Comparison of ENCODE assay signal across 24 cellular contexts in genomic region chr1:109948285-109948630, GRCh38. TPM values are rescaled to one million over a fixed set of nuclear protein-coding genes. Genes with fewer than 3 reads are reported as not detected.
DNase-seq lines count a peak whose midpoint lies in the region; ATAC-seq, FAIRE-seq and TF ChIP-seq lines count a peak whose summit lies in the region.
"Had no signal": no experiment of that assay in that cellular context is flagged by ENCODE, and none has a peak within 500 bp of the region (broad histone marks: within the 10 kb centered on the region; RNA-seq: fewer than 3 reads in every experiment).

No MANE protein-coding gene starts in this region.

- H4K20me1 ChIP-seq in PC-3 (ENCODE audit: low read length), result no peaks in the 10 kb centered on the region

- H3K36me3 ChIP-seq in PC-3 (ENCODE audit: low read depth, low read length), result no peaks in the 10 kb centered on the region
- H3K36me3 ChIP-seq in lung (ENCODE audit: control insufficient read depth in 2 of 2, insufficient read depth in 2 of 2, low read length in 2 of 2), result no peaks in the 10 kb centered on the region
- H3K36me3 ChIP-seq in upper lobe of right lung, result no peaks in the 10 kb centered on the region
- H3K36me3 ChIP-seq: SJCRH30 had no signal

- H3K4me2 ChIP-seq in PC-3 (ENCODE audit: low read length), result no peak overlapping the region; the same call in 1 of the 2 replicates

- intact Hi-C loops in PC-3 (cut with micrococcal nuclease), result loop anchor here (1.0 kb wide), 1 partner anchor 22 kb away; no protein-coding TSS in a partner anchor
- intact Hi-C loops in upper lobe of right lung (cut with DNase I), result no loop called here

- H3K4me1 ChIP-seq in PC-3 (ENCODE audit: insufficient read depth, low read length) (0 out of 2 replicates have a peak, but pooled peaks cover 6% of the 10 kb centered on the region), lung (ENCODE audit: control insufficient read depth in 2 of 2, insufficient read depth in 2 of 2, low read length in 2 of 2) (peaks cover 0 to 2% of the 10 kb centered on the region in 2 donors), upper lobe of right lung (peaks cover 8% of the 10 kb centered on the region)
- H3K4me1 ChIP-seq: SJCRH30 had no signal

- H3K27me3 ChIP-seq in PC-3 (ENCODE audit: low read length) (no peaks in the 10 kb centered on the region), lung (ENCODE audit: control insufficient read depth, insufficient read depth) (no peaks in the 10 kb centered on the region), upper lobe of right lung (no peaks in the 10 kb centered on the region)
- H3K27me3 ChIP-seq: SJCRH30 had no signal

- no peaks in the 10 kb centered on the region for H3K9me2 ChIP-seq in PC-3 (replicated peaks; ENCODE audit: low read length)

- no peak overlapping the region for H2AFZ ChIP-seq in PC-3 (ENCODE audit: low read length)
- H2AFZ ChIP-seq: GM23248 had no signal

- no peak for TF ChIP-seq CTCF in PC-3 (conservative IDR thresholded peaks at IDR 0.05; ENCODE audit: low read depth, low read length)
- TF ChIP-seq CTCF in lung (IDR thresholded peaks at IDR 0.05; ENCODE audit: control extremely low read depth, extremely low read depth), result no peak
- no peak for TF ChIP-seq CTCF in upper lobe of right lung (IDR thresholded peaks at IDR 0.05)

- no peaks in the 10 kb centered on the region for H3K79me2 ChIP-seq in PC-3 (ENCODE audit: low read length)

- H3K9me3 ChIP-seq in PC-3 (ENCODE audit: low read length) (no peaks in the 10 kb centered on the region), lung (ENCODE audit: control insufficient read depth in 2 of 2, insufficient read depth in 1 of 2, low read length in 1 of 2) (no peaks in the 10 kb centered on the region), upper lobe of right lung (no peaks in the 10 kb centered on the region)
- H3K9me3 ChIP-seq: SJCRH30 had no signal

- peak; percentile 53 for FAIRE-seq in colon (lab: Jason Lieb, UNC)

- BruUV-seq in PC-3 (replicated peaks; lab: Mats Ljungman, UMichigan), result no TSS peak

- POLR2A ChIA-PET in PC-3 (lab: Charles Lee; ENCODE audit: unreplicated experiment), result no interaction called here

- no peak overlapping the region for H3K4me3 ChIP-seq in PC-3 (ENCODE audit: low read length)
- no peak overlapping the region for H3K4me3 ChIP-seq in lung
- H3K4me3 ChIP-seq in upper lobe of right lung, result no peak overlapping the region
- H3K4me3 ChIP-seq: GM23248, SJCRH30 had no signal

- no peaks in the 10 kb centered on the region for H3F3A ChIP-seq in PC-3 (ENCODE audit: low read length, unreplicated experiment)

- CTCF ChIA-PET in PC-3 (lab: Charles Lee), result interaction anchor here (0.5 kb wide), 1 partner anchor 296 kb away, joined by 3 read pairs; no protein-coding TSS in a partner anchor

- H3K9ac ChIP-seq in PC-3 (ENCODE audit: low read length), result no peak overlapping the region
- H3K9ac ChIP-seq: GM23248 had no signal

- ATAC-seq in PC-3, result peak; percentile 42
- peak; percentile 19 for ATAC-seq in lung (ENCODE audit: insufficient read depth, low FRiP score)
- no peak for ATAC-seq in upper lobe of right lung
- no peak for ATAC-seq in GM19035 (IDR thresholded peaks at IDR 0.05; ENCODE audit: unreplicated experiment)
- ATAC-seq in HG03378 (IDR thresholded peaks at IDR 0.05; ENCODE audit: unreplicated experiment), result no peak
- ATAC-seq: activated T-cell treated with anti-CD3 and anti-CD28 coated beads, Interleukin-2, amount 50 U/mL, for 4 hours; effector memory CD8-positive, alpha-beta T cell; natural killer cell treated with Interleukin-12 subunit alpha and Interleukin-12 subunit beta and Interleukin-15 and Interleukin-18, amount 100 ng/mL, for 72 hours had no signal

- H3K27ac ChIP-seq in PC-3 (ENCODE audit: low read length) (no peak overlapping the region), lung (ENCODE audit: low read depth in 1 of 2, low read length in 1 of 2) (no peak overlapping the region), upper lobe of right lung (peak overlapping the region; percentile 75)
- H3K27ac ChIP-seq: GM23248, SJCRH30 had no signal

- peak; percentile 7 for DNase-seq in PC-3
- no peak for DNase-seq in lung (ENCODE audit: low spot score)
- DNase-seq in upper lobe of right lung, result no peak
- DNase-seq in activated CD4-positive, alpha-beta T cell treated with anti-CD3 and anti-CD28 coated beads for 1 hour, result no peak
- DNase-seq: activated B cell treated with CpG ODN at 0.5 μM for 24 hours; activated T-cell treated with anti-CD3 and anti-CD28 coated beads, Interleukin-2, amount 50 U/mL, for 4 hours; C1 segment of cervical spinal cord; caudate nucleus; COR-L47; DND-41; effector memory CD8-positive, alpha-beta T cell; GF-D8; GM23248; KG1; left ventricle myocardium superior; NCI-H1092 treated with DMSO at 0.1 percent for 48 hours; NCI-H187; RPMI8226; SJCRH30; stimulated activated CD4-positive, alpha-beta T cell treated with anti-CD3 and anti-CD28 coated beads, Interleukin-2, amount 100 ng/mL, for 24 hours had no signal

RNA-seq across cellular contexts. Expression of gene AHCYL1, which starts 36.3 kb away (rescaled TPM):
- 35.8 and 40.9 TPM in 2 replicates for total RNA-seq in PC-3 (2014; rRNA removed)
- total RNA-seq in lung, result 10 to 100 TPM; 65.8 to 77.7 TPM
- 10 to 100 TPM; 44.4 to 46.8 TPM for polyA plus RNA-seq in lung
- 91.7 TPM for total RNA-seq in upper lobe of right lung

RNA-seq across cellular contexts. Expression of gene CSF1, which starts 37.6 kb away (rescaled TPM):
- total RNA-seq in PC-3 (2014; rRNA removed), result 2.0 and 4.1 TPM in 2 replicates
- 10 to 100 TPM; 24.7 to 65.3 TPM for total RNA-seq in lung
- 10 to 100 TPM; 13.5 to 32.2 TPM for polyA plus RNA-seq in lung
- 79.8 TPM for total RNA-seq in upper lobe of right lung

Comparison
In these comparisons a context has a peak if more than half of its experiments do, and no peak if none do; other contexts are left out.
1. ATAC-seq: peak in PC-3 (single experiment) and lung (single experiment); none in upper lobe of right lung (single experiment), GM19035 (single experiment) and HG03378 (single experiment).